ENCODE assay signal across 8 cellular contexts in the genomic region with DNA sequence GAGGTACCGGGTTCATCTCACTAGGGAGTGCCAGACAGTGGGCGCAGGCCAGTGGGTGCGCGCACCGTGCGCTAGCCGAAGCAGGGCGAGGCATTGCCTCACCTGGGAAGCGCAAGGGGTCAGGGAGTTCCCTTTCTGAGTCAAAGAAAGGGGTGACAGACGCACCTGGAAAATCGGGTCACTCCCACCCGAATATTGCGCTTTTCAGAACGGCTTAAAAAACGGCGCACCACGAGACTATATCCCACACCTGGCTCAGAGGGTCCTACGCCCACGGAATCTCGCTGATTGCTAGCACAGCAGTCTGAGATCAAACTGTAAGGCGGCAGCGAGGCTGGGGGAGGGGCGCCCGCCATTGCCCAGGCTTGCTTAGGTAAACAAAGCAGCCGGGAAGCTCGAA.
DNase-seq lines count a peak whose midpoint lies in the region; ATAC-seq and TF ChIP-seq lines count a peak whose summit lies in the region.
"Not testable (repeated sequence)": the region's sequence is repeated elsewhere in the genome, so short reads cannot be mapped to it uniquely, and the experiment has no call there.

No MANE protein-coding gene starts in this region.

- not testable (repeated sequence) for H3K9me2 ChIP-seq in OCI-LY1 (ENCODE audit: low read depth, low read length); hepatocyte (replicated peaks; ENCODE audit: insufficient read depth)

- H2AK5ac ChIP-seq in H9 (ENCODE audit: insufficient read length, low read length), result not testable (repeated sequence)

- not testable (repeated sequence) for H3K9ac ChIP-seq in H9 (ENCODE audit: extremely low read depth, insufficient read length, low read length); OCI-LY1 (ENCODE audit: low read length); smooth muscle cell (ENCODE audit: low read depth)

- H3T11ph ChIP-seq in H9 (ENCODE audit: low read length), result not testable (repeated sequence)

- not testable (repeated sequence) for H3K4me1 Mint-ChIP-seq in H9; activated CD4-positive, alpha-beta T cell treated with anti-CD3 and anti-CD28 coated beads for 36 hours; natural killer cell

- TF ChIP-seq CTCF in AG04449 (IDR thresholded peaks at IDR 0.05; ENCODE audit: insufficient read depth, low read length, missing control alignments); H9 (conservative IDR thresholded peaks at IDR 0.05); OCI-LY1 (IDR thresholded peaks at IDR 0.05; ENCODE audit: low read length); choroid plexus epithelial cell (conservative IDR thresholded peaks at IDR 0.05; ENCODE audit: low read depth, low read length); hepatocyte (IDR thresholded peaks at IDR 0.05; ENCODE audit: poor library complexity); natural killer cell (IDR thresholded peaks at IDR 0.05); smooth muscle cell (IDR thresholded peaks at IDR 0.05; ENCODE audit: borderline replicate concordance, insufficient read depth, poor library complexity, severe bottlenecking): not testable (repeated sequence)

- H4K8ac ChIP-seq in H9 (replicated peaks; ENCODE audit: insufficient read length, low read depth, low read length), result not testable (repeated sequence)

- H3K27me3 Mint-ChIP-seq in H9 (ENCODE audit: low read depth); activated CD4-positive, alpha-beta T cell treated with anti-CD3 and anti-CD28 coated beads for 36 hours; natural killer cell (ENCODE audit: low read depth in 2 of 2): not testable (repeated sequence)

- not testable (repeated sequence) for H3K27ac ChIP-seq in H9 (ENCODE audit: insufficient read length, low read depth, low read length); OCI-LY1 (ENCODE audit: low read depth, low read length, poor library complexity, severe bottlenecking); hepatocyte; smooth muscle cell (ENCODE audit: low read depth)

- H3K9me3 ChIP-seq in H9 (ENCODE audit: control insufficient read depth, low read depth, low read length); OCI-LY1 (ENCODE audit: low read length); hepatocyte (ENCODE audit: low read depth); smooth muscle cell (replicated peaks; ENCODE audit: low read depth): not testable (repeated sequence)

- no CpG with 5 or more reads among the region's 26 CpGs for WGBS in H9 (ENCODE audit: extremely low coverage, insufficient read length, low lambda C conversion rate)
- WGBS in hepatocyte (ENCODE audit: low lambda C conversion rate, missing lambda C conversion rate), result 34% methylated on average over 22 of the region's 26 CpGs
- WGBS in smooth muscle cell (ENCODE audit: low lambda C conversion rate), result 19% methylated on average over 19 of the region's 26 CpGs

- not testable (repeated sequence) for H3K4me1 ChIP-seq in H9 (ENCODE audit: insufficient read depth, low read length); hepatocyte (ENCODE audit: insufficient read depth); smooth muscle cell (ENCODE audit: low read depth)
- peaks cover 21% of the 10 kb centered on the region for H3K4me1 ChIP-seq in OCI-LY1 (ENCODE audit: insufficient read depth, low read length, severe bottlenecking)

- not testable (repeated sequence) for H3K23me2 ChIP-seq in H9 (ENCODE audit: insufficient read length, low read depth, low read length, poor library complexity, severe bottlenecking)

- not testable (repeated sequence) for H2BK120ac ChIP-seq in H9 (ENCODE audit: low read depth, low read length, poor library complexity, severe bottlenecking)

- H4K20me1 ChIP-seq in H9 (ENCODE audit: control insufficient read depth, insufficient read depth, insufficient read length); OCI-LY1 (ENCODE audit: insufficient read depth, low read length); hepatocyte (ENCODE audit: insufficient read depth, poor library complexity, severe bottlenecking): not testable (repeated sequence)
- H4K20me1 ChIP-seq in smooth muscle cell (ENCODE audit: low read depth), result peaks cover 11% of the 10 kb centered on the region

- H3K9me3 Mint-ChIP-seq in H9; activated CD4-positive, alpha-beta T cell treated with anti-CD3 and anti-CD28 coated beads for 36 hours (ENCODE audit: low read depth); natural killer cell: not testable (repeated sequence)

- not testable (repeated sequence) for H3K23ac ChIP-seq in H9 (ENCODE audit: insufficient read length, low read depth, low read length)

- intact Hi-C loops in activated CD4-positive, alpha-beta T cell treated with anti-CD3 and anti-CD28 coated beads for 36 hours (cut with DNase I, micrococcal nuclease); natural killer cell (cut with micrococcal nuclease): not testable (repeated sequence)

- not testable (repeated sequence) for H3K79me2 ChIP-seq in H9 (ENCODE audit: insufficient read depth, low read length); OCI-LY1 (ENCODE audit: insufficient read depth, low read length); hepatocyte; smooth muscle cell (ENCODE audit: low read depth)

- H4K5ac ChIP-seq in H9 (ENCODE audit: insufficient read length, low read depth, low read length), result peak overlapping the region; percentile 90

- H3K18ac ChIP-seq in H9 (ENCODE audit: insufficient read length, low read depth, low read length), result not testable (repeated sequence)

- H2AFZ ChIP-seq in H9 (ENCODE audit: low read length); OCI-LY1 (ENCODE audit: low read length); smooth muscle cell (ENCODE audit: low read depth): not testable (repeated sequence)
- peak overlapping the region; percentile 29 for H2AFZ ChIP-seq in hepatocyte

- not testable (repeated sequence) for H3K4me2 ChIP-seq in H9 (ENCODE audit: insufficient read depth, insufficient read length, low read length)
- peak overlapping the region; percentile 47 for H3K4me2 ChIP-seq in OCI-LY1 (ENCODE audit: low read length)
- H3K4me2 ChIP-seq in hepatocyte, result peak overlapping the region; percentile 63
- H3K4me2 ChIP-seq in smooth muscle cell, result peak overlapping the region; percentile 67

- POLR2A ChIA-PET in AG04449 (lab: Yijun Ruan, JAX); activated CD4-positive, alpha-beta T cell treated with anti-CD3 and anti-CD28 coated beads for 36 hours (lab: Charles Lee): not testable (repeated sequence)

- H4K91ac ChIP-seq in H9 (ENCODE audit: insufficient read length, low read depth, low read length), result not testable (repeated sequence)

- H2BK15ac ChIP-seq in H9 (ENCODE audit: low read depth, low read length), result not testable (repeated sequence)

- H3K27ac Mint-ChIP-seq in H9, result peak overlapping the region in 2 of 3 experiments; percentile 77 to 86; a peak in 3 of 7 replicates
- not testable (repeated sequence) for H3K27ac Mint-ChIP-seq in activated CD4-positive, alpha-beta T cell treated with anti-CD3 and anti-CD28 coated beads for 36 hours; natural killer cell

- CTCF ChIA-PET in AG04449 (lab: Yijun Ruan, JAX); activated CD4-positive, alpha-beta T cell treated with anti-CD3 and anti-CD28 coated beads for 36 hours (lab: Charles Lee): not testable (repeated sequence)

- H3F3A ChIP-seq in OCI-LY1 (ENCODE audit: insufficient read depth, low read length); smooth muscle cell (ENCODE audit: low read depth): not testable (repeated sequence)

- H3K56ac ChIP-seq in H9 (ENCODE audit: insufficient read length, low read depth, low read length), result not testable (repeated sequence)

- 0 out of 2 replicates have a peak overlapping the region, but pooled peaks have one; percentile 23 for H3K4me3 ChIP-seq in AG04449 (ENCODE audit: low read depth, low read length)
- H3K4me3 ChIP-seq in OCI-LY1 (ENCODE audit: low read depth, low read length, poor library complexity, severe bottlenecking), result peak overlapping the region; percentile 54
- peak overlapping the region; percentile 22 for H3K4me3 ChIP-seq in choroid plexus epithelial cell (ENCODE audit: low read depth, low read length)
- H3K4me3 ChIP-seq in hepatocyte, result not testable (repeated sequence)
- peak overlapping the region; percentile 50 for H3K4me3 ChIP-seq in smooth muscle cell

- not testable (repeated sequence) for DNase-seq in AG04449 (ENCODE audit: low read depth, low spot score); H9; activated CD4-positive, alpha-beta T cell treated with anti-CD3 and anti-CD28 coated beads for 36 hours; choroid plexus epithelial cell (ENCODE audit: low read depth); hepatocyte (ENCODE audit: low spot score); natural killer cell; smooth muscle cell (lab: John Stamatoyannopoulos, UW; ENCODE audit: unreplicated experiment)

- not testable (repeated sequence) for ATAC-seq in activated CD4-positive, alpha-beta T cell treated with anti-CD3 and anti-CD28 coated beads for 36 hours; natural killer cell

- not testable (repeated sequence) for H3K36me3 ChIP-seq in OCI-LY1 (ENCODE audit: insufficient read depth, low read length); hepatocyte (replicated peaks; ENCODE audit: insufficient read depth, low read depth); smooth muscle cell (ENCODE audit: low read depth)

- H3K27me3 ChIP-seq in H9 (ENCODE audit: insufficient read depth, low read length); OCI-LY1 (ENCODE audit: insufficient read depth, low read length); hepatocyte; smooth muscle cell (ENCODE audit: low read depth): not testable (repeated sequence)

- H3K4me3 Mint-ChIP-seq in H9 (peak overlapping the region; percentile 69 to 77), natural killer cell (peak overlapping the region; percentile 60)
- H3K4me3 Mint-ChIP-seq in activated CD4-positive, alpha-beta T cell treated with anti-CD3 and anti-CD28 coated beads for 36 hours, result peak overlapping the region; percentile 8

- H3K36me3 Mint-ChIP-seq in H9 (ENCODE audit: insufficient read depth in 1 of 3, low read depth in 3 of 3); activated CD4-positive, alpha-beta T cell treated with anti-CD3 and anti-CD28 coated beads for 36 hours (ENCODE audit: low read depth); natural killer cell: not testable (repeated sequence)

- H2BK12ac ChIP-seq in H9 (ENCODE audit: insufficient read length, low read depth, low read length), result not testable (repeated sequence)

- H2BK5ac ChIP-seq in H9 (ENCODE audit: insufficient read length, low read length), result not testable (repeated sequence)

- peak overlapping the region; percentile 68; the same call in 1 of the 2 replicates for H3K14ac ChIP-seq in H9 (ENCODE audit: insufficient read depth, low read length)

- H3K4ac ChIP-seq in H9 (ENCODE audit: low read depth, low read length), result not testable (repeated sequence)

- not testable (repeated sequence) for H3K79me1 ChIP-seq in H9 (ENCODE audit: insufficient read depth, low read depth, low read length, poor library complexity, severe bottlenecking)

- H2BK20ac ChIP-seq in H9 (ENCODE audit: low read depth, low read length, poor library complexity, severe bottlenecking), result not testable (repeated sequence)

Comparison
In these comparisons a context has a peak if more than half of its experiments do, and no peak if none do; other contexts are left out.
1. H3K4me3 Mint-ChIP-seq: peak in every context shown above with its lines; median percentile 73 in H9; 60 in natural killer cell; 8 in activated CD4-positive, alpha-beta T cell treated with anti-CD3 and anti-CD28 coated beads for 36 hours.